15 cellular contexts compared by ENCODE assay signal in genomic region chr1:153570874-153571273, GRCh38. TPM values are rescaled to one million over a fixed set of nuclear protein-coding genes. Genes with fewer than 3 reads are reported as not detected.
"Had no signal": no experiment of that assay in that cellular context is flagged by ENCODE, and none has a peak within 500 bp of the region (broad histone marks: within the 10 kb centered on the region; RNA-seq: fewer than 3 reads in every experiment).

No MANE protein-coding gene starts in this region.

- H3K4me3 ChIP-seq: lung, prostate gland had no signal

- H3K36me3 ChIP-seq: prostate gland had no signal

- FAIRE-seq: endometrium had no signal

- H3K9me3 ChIP-seq: prostate gland had no signal

- ATAC-seq: activated naive CD4-positive, alpha-beta T cell treated with anti-CD3 and anti-CD28 coated beads, Interleukin-2, amount 50 U/mL, for 72 hours; esophagus mucosa; left colon; naive thymus-derived CD4-positive, alpha-beta T cell; sciatic nerve; stimulated activated naive CD8-positive, alpha-beta T cell treated with anti-CD3 and anti-CD28 coated beads, Interleukin-15, Interleukin-2, amounts not matched to agents 100 U/mL and 50 U/mL, for 24 hours had no signal

- H3K9me3 Mint-ChIP-seq: naive thymus-derived CD4-positive, alpha-beta T cell had no signal

- H3K36me3 Mint-ChIP-seq: naive thymus-derived CD4-positive, alpha-beta T cell had no signal

- H3K4me3 Mint-ChIP-seq: naive thymus-derived CD4-positive, alpha-beta T cell had no signal

- DNase-seq: left colon; naive thymus-derived CD4-positive, alpha-beta T cell; stimulated activated naive CD8-positive, alpha-beta T cell treated with anti-CD3 and anti-CD28 coated beads, Interleukin-15, Interleukin-2, amounts not matched to agents 100 U/mL and 50 U/mL, for 24 hours; SW 1271; T1000 had no signal

- H3K27ac ChIP-seq: prostate gland had no signal

RNA-seq across cellular contexts. Expression of gene S100A2, which starts 5.2 kb away (rescaled TPM):
- total RNA-seq: cerebellum, temporal lobe had no signal
- polyA plus RNA-seq: naive thymus-derived CD4-positive, alpha-beta T cell had no signal

RNA-seq across cellular contexts. Expression of gene S100A3, which starts 21.8 kb away (rescaled TPM):
- total RNA-seq: activated naive CD4-positive, alpha-beta T cell treated with anti-CD3 and anti-CD28 coated beads, Interleukin-2, amount 50 U/mL, for 72 hours; cerebellum; left colon; mononuclear cell; naive thymus-derived CD4-positive, alpha-beta T cell; sciatic nerve; temporal lobe; urinary bladder had no signal
- polyA plus RNA-seq: naive thymus-derived CD4-positive, alpha-beta T cell had no signal

RNA-seq across cellular contexts. Expression of gene S100A5, which starts 30.1 kb away (rescaled TPM):
- total RNA-seq: cerebellum, esophagus mucosa, left colon, mononuclear cell, prostate gland, sciatic nerve, temporal lobe, urinary bladder had no signal
